ENCODE assay signal across 9 cellular contexts in the genomic region with DNA sequence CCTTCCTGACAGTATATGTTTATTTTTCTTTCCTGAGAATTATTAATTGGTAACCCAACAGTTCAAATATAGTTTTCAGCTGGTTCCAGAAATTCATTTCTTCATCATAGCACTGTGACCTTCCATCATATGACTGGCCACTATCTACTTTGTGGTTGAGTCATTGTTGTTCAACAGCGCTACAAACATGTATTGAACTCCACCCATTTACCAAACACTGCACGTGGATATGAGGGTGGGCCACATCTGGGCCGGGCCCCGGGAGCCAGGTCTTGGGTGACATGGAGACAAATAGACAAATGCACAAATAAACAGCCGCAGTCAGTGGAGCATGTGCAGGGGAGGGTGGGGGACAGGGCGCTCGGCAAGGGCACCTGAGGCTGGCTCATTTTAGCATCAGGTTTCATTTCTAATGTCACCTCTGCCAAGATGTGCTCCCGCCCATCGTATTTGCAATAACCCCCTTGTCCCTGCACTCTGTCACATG. TPM values are rescaled to one million over a fixed set of nuclear protein-coding genes. Genes with fewer than 3 reads are reported as not detected.
DNase-seq lines count a peak whose midpoint lies in the region; ATAC-seq lines count a peak whose summit lies in the region.
"Had no signal": no experiment of that assay in that cellular context is flagged by ENCODE, and none has a peak within 500 bp of the region (broad histone marks: within the 10 kb centered on the region; RNA-seq: fewer than 3 reads in every experiment).

No MANE protein-coding gene starts in this region.

- H3K14ac ChIP-seq in mesenchymal stem cell (ENCODE audit: low read length in 2 of 2): no peak overlapping the region

- DNase-seq in NCI-H2029 treated with DMSO at 0.1 percent for 48 hours (lab: John Stamatoyannopoulos, UW) (peak; percentile 63), dermis microvascular lymphatic vessel endothelial cell (ENCODE audit: low read depth in 2 of 2) (peak; percentile 67 to 87), mesenchymal stem cell (peak; percentile 56), GDM1 (lab: John Stamatoyannopoulos, UW) (no peak), foreskin melanocyte (no peak)
- no peak for DNase-seq in activated T-cell treated with anti-CD3 and anti-CD28 coated beads, Interleukin-2, amount 50 U/mL, for 4 hours
- DNase-seq: CD4-positive, alpha-beta T cell had no signal

- H2BK12ac ChIP-seq in mesenchymal stem cell (ENCODE audit: low read length in 2 of 2): no peak overlapping the region

- H3K9me3 Mint-ChIP-seq in stimulated activated memory B cell treated with anti-CD40 and anti-IgM and Interleukin-4, amounts not matched to agents 10 μg/mL and 1 μg/mL and 100 μg/mL, for 72 hours: peaks cover 5% of the 10 kb centered on the region
- H3K9me3 Mint-ChIP-seq in activated T-cell treated with anti-CD3 and anti-CD28 coated beads, Interleukin-2, amount 50 U/mL, for 4 hours: no peaks in the 10 kb centered on the region

- no peak overlapping the region for H3K23ac ChIP-seq in mesenchymal stem cell (ENCODE audit: low read length in 2 of 2)

- H2AFZ ChIP-seq in ACC112 (ENCODE audit: low read length, unreplicated experiment) (peak overlapping the region; percentile 78), mesenchymal stem cell (ENCODE audit: low read depth, low read length) (no peak overlapping the region)

- ATAC-seq in stimulated activated memory B cell treated with anti-CD40 and anti-IgM and Interleukin-4, amounts not matched to agents 10 μg/mL and 1 μg/mL and 100 μg/mL, for 72 hours: no peak
- no peak for ATAC-seq in activated T-cell treated with anti-CD3 and anti-CD28 coated beads, Interleukin-2, amount 50 U/mL, for 4 hours

- no peak overlapping the region for H4K8ac ChIP-seq in mesenchymal stem cell (ENCODE audit: low read length)

- H2BK120ac ChIP-seq in mesenchymal stem cell (ENCODE audit: low read depth, low read length): no peak overlapping the region

- H3K4ac ChIP-seq in mesenchymal stem cell (ENCODE audit: low read depth in 1 of 2, low read length in 2 of 2): peak overlapping the region in 1 of 2 experiments; percentile 20

- no peaks in the 10 kb centered on the region for H3K4me1 Mint-ChIP-seq in stimulated activated memory B cell treated with anti-CD40 and anti-IgM and Interleukin-4, amounts not matched to agents 10 μg/mL and 1 μg/mL and 100 μg/mL, for 72 hours
- H3K4me1 Mint-ChIP-seq in activated T-cell treated with anti-CD3 and anti-CD28 coated beads, Interleukin-2, amount 50 U/mL, for 4 hours (ENCODE audit: low read depth): peaks cover 4% of the 10 kb centered on the region

- 73% methylated on average over 9 of the region's 9 CpGs for WGBS in mesenchymal stem cell

- H3K4me3 ChIP-seq in ACC112 (ENCODE audit: low read depth, low read length): peak overlapping the region; percentile 73
- peak overlapping the region in 1 of 2 experiments; percentile 57 for H3K4me3 ChIP-seq in mesenchymal stem cell (ENCODE audit: insufficient read depth in 1 of 2, low read depth in 1 of 2, low read length in 2 of 2)

- H3K79me1 ChIP-seq in mesenchymal stem cell (replicated peaks; ENCODE audit: low read length, poor library complexity, severe bottlenecking): no peaks in the 10 kb centered on the region

- H3K36me3 Mint-ChIP-seq in stimulated activated memory B cell treated with anti-CD40 and anti-IgM and Interleukin-4, amounts not matched to agents 10 μg/mL and 1 μg/mL and 100 μg/mL, for 72 hours: no peaks in the 10 kb centered on the region
- no peaks in the 10 kb centered on the region for H3K36me3 Mint-ChIP-seq in activated T-cell treated with anti-CD3 and anti-CD28 coated beads, Interleukin-2, amount 50 U/mL, for 4 hours (ENCODE audit: insufficient read depth)

- peak overlapping the region; percentile 12 for H4K91ac ChIP-seq in mesenchymal stem cell (ENCODE audit: low read length)

- H3K27ac Mint-ChIP-seq in stimulated activated memory B cell treated with anti-CD40 and anti-IgM and Interleukin-4, amounts not matched to agents 10 μg/mL and 1 μg/mL and 100 μg/mL, for 72 hours: no peak overlapping the region
- H3K27ac Mint-ChIP-seq: CD4-positive, alpha-beta T cell had no signal

- no peak overlapping the region for H2AK5ac ChIP-seq in mesenchymal stem cell (ENCODE audit: low read length, severe bottlenecking)

- H3K27me3 ChIP-seq in ACC112 (ENCODE audit: insufficient read depth, low read length) (no peaks in the 10 kb centered on the region), mesenchymal stem cell (ENCODE audit: control insufficient read depth in 1 of 2, insufficient read depth in 1 of 2, low read length in 2 of 2) (no peaks in the 10 kb centered on the region)

- peak overlapping the region; percentile 90 for H3K9ac ChIP-seq in mesenchymal stem cell (ENCODE audit: low read length)

- no peaks in the 10 kb centered on the region for H3K79me2 ChIP-seq in ACC112 (ENCODE audit: control insufficient read depth, insufficient read depth, low read length, unreplicated experiment)

- H3K4me3 Mint-ChIP-seq in stimulated activated memory B cell treated with anti-CD40 and anti-IgM and Interleukin-4, amounts not matched to agents 10 μg/mL and 1 μg/mL and 100 μg/mL, for 72 hours: no peak overlapping the region
- no peak overlapping the region for H3K4me3 Mint-ChIP-seq in activated T-cell treated with anti-CD3 and anti-CD28 coated beads, Interleukin-2, amount 50 U/mL, for 4 hours
- H3K4me3 Mint-ChIP-seq: CD4-positive, alpha-beta T cell had no signal

- H2BK5ac ChIP-seq in mesenchymal stem cell (ENCODE audit: low read depth, low read length, poor library complexity, severe bottlenecking): no peak overlapping the region

- H2BK15ac ChIP-seq in mesenchymal stem cell (ENCODE audit: low read depth, poor library complexity, severe bottlenecking): no peak overlapping the region

- H3K27ac ChIP-seq in ACC112 (ENCODE audit: low read depth, low read length) (peak overlapping the region; percentile 100), mesenchymal stem cell (ENCODE audit: low read length, poor library complexity, severe bottlenecking) (peak overlapping the region; percentile 73)

- peaks cover 18% of the 10 kb centered on the region for H3K27me3 Mint-ChIP-seq in stimulated activated memory B cell treated with anti-CD40 and anti-IgM and Interleukin-4, amounts not matched to agents 10 μg/mL and 1 μg/mL and 100 μg/mL, for 72 hours
- H3K27me3 Mint-ChIP-seq in activated T-cell treated with anti-CD3 and anti-CD28 coated beads, Interleukin-2, amount 50 U/mL, for 4 hours (ENCODE audit: low read depth): no peaks in the 10 kb centered on the region
- H3K27me3 Mint-ChIP-seq: CD4-positive, alpha-beta T cell had no signal

- no peak overlapping the region for H3K18ac ChIP-seq in mesenchymal stem cell (ENCODE audit: low read depth in 1 of 2, low read length in 2 of 2)

- H3K4me2 ChIP-seq in mesenchymal stem cell (ENCODE audit: low read length, poor library complexity, severe bottlenecking): peak overlapping the region; percentile 47

- no peaks in the 10 kb centered on the region for H3K9me3 ChIP-seq in mesenchymal stem cell (ENCODE audit: control insufficient read depth, low read length)

- H3K36me3 ChIP-seq in ACC112 (ENCODE audit: insufficient read depth, low read length) (no peaks in the 10 kb centered on the region), mesenchymal stem cell (ENCODE audit: control insufficient read depth in 1 of 2, insufficient read depth in 2 of 2, low read depth in 1 of 2, low read length in 2 of 2) (no peaks in the 10 kb centered on the region)

- peaks cover 25% of the 10 kb centered on the region for H3K4me1 ChIP-seq in ACC112 (ENCODE audit: control insufficient read depth, insufficient read depth, low read length, unreplicated experiment)
- H3K4me1 ChIP-seq in mesenchymal stem cell (ENCODE audit: control insufficient read depth, insufficient read depth, low read depth, low read length): peaks cover 8% of the 10 kb centered on the region

RNA-seq across cellular contexts. Expression of a gene that starts 24.0 kb away (rescaled TPM):
- 1.0 and 1.3 TPM in 2 replicates for total RNA-seq in dermis microvascular lymphatic vessel endothelial cell
- 5.2 TPM for polyA plus RNA-seq in mesenchymal stem cell (2013, experiment 1 of 2)
- 4.3 TPM for polyA plus RNA-seq in mesenchymal stem cell (2013, experiment 2 of 2)
- total RNA-seq in activated T-cell treated with anti-CD3 and anti-CD28 coated beads, Interleukin-2, amount 50 U/mL, for 4 hours: 1 to 10 TPM in 2 of 3 donors, under 1 TPM in 1; 0.63 to 1.4 (median 1.3) TPM

Comparison
In these comparisons a context has a peak if more than half of its experiments do, and no peak if none do; other contexts are left out.
1. DNase-seq: peak in NCI-H2029 treated with DMSO at 0.1 percent for 48 hours (single experiment), dermis microvascular lymphatic vessel endothelial cell (2 of 2) and mesenchymal stem cell (single experiment); none in GDM1 (single experiment), foreskin melanocyte (single experiment) and activated T-cell treated with anti-CD3 and anti-CD28 coated beads, Interleukin-2, amount 50 U/mL, for 4 hours (single experiment).